In the genomic region with DNA sequence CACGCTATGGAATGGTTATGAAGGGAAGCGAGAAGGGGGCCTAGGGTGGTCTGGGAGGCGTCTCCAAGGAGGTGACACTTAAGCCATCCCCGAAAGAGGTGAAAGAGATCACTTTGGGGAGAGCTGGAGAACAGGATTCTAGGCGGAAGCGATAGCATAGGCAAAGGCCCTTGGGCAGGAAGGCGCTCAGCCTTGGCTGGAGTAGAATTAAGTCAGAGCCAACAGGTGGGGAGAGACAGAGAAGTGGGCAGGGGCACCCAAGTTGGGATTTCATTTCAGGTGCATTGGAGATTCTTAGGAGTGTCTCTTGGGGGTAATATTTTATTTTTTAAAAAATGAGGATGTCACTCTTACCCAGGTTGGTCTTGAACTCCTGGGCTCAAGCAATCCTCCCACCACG, we compare ENCODE assay signal across 7 cellular contexts. TPM values are rescaled to one million over a fixed set of nuclear protein-coding genes. Genes with fewer than 3 reads are reported as not detected.
A peak's percentile ranks its signal among the peaks of the same experiment; 100 is the strongest.
DNase-seq lines count a peak whose midpoint lies in the region; ATAC-seq and TF ChIP-seq lines count a peak whose summit lies in the region.
"Had no signal": no experiment of that assay in that cellular context is flagged by ENCODE, and none has a peak within 500 bp of the region (broad histone marks: within the 10 kb centered on the region; RNA-seq: fewer than 3 reads in every experiment).

No MANE protein-coding gene starts in this region.

- TF ChIP-seq CTCF in RWPE1 (conservative IDR thresholded peaks at IDR 0.05; ENCODE audit: low read depth) (no peak), mesothelial cell of epicardium (IDR thresholded peaks at IDR 0.05; ENCODE audit: unreplicated experiment) (no peak)

- H3K4me1 Mint-ChIP-seq in CD4-positive, CD25-positive, alpha-beta regulatory T cell = peaks cover 0 to 33% (median 14%) of the 10 kb centered on the region in 4 donors
- peaks cover 15% of the 10 kb centered on the region for H3K4me1 Mint-ChIP-seq in mesothelial cell of epicardium

- H3K27ac ChIP-seq in CD4-positive, CD25-positive, alpha-beta regulatory T cell (ENCODE audit: insufficient read depth, low read length, poor library complexity, severe bottlenecking) = no peak overlapping the region
- H3K27ac ChIP-seq in RWPE1 = peak overlapping the region; percentile 97

- no peak for DNase-seq in CD4-positive, CD25-positive, alpha-beta regulatory T cell
- no peak for DNase-seq in RWPE1 (ENCODE audit: low spot score)
- DNase-seq in mesothelial cell of epicardium (ENCODE audit: low spot score in 2 of 2, unreplicated experiment in 2 of 2) = no peak
- DNase-seq in GDM1 (lab: John Stamatoyannopoulos, UW) = no peak
- DNase-seq in activated CD4-positive, alpha-beta T cell treated with anti-CD3 and anti-CD28 coated beads for 4 hours = no peak

- H3K4me3 Mint-ChIP-seq in CD4-positive, CD25-positive, alpha-beta regulatory T cell = peak overlapping the region in 1 of 4 donors; percentile 32
- H3K4me3 Mint-ChIP-seq in mesothelial cell of epicardium = peak overlapping the region; percentile 72

- POLR2A ChIA-PET in RWPE1 (lab: Yijun Ruan, JAX; ENCODE audit: low non-redundant PET) = no interaction called here

- H3K36me3 Mint-ChIP-seq in CD4-positive, CD25-positive, alpha-beta regulatory T cell = peaks cover 7% of the 10 kb centered on the region
- peaks cover 18% of the 10 kb centered on the region for H3K36me3 Mint-ChIP-seq in mesothelial cell of epicardium

- H3K36me3 ChIP-seq in CD4-positive, CD25-positive, alpha-beta regulatory T cell (ENCODE audit: control insufficient read depth, insufficient read depth, low read length) = peaks cover 26% of the 10 kb centered on the region

- H3K27me3 Mint-ChIP-seq in CD4-positive, CD25-positive, alpha-beta regulatory T cell = no peaks in the 10 kb centered on the region
- H3K27me3 Mint-ChIP-seq in mesothelial cell of epicardium (ENCODE audit: low read depth) = peaks cover 2% of the 10 kb centered on the region

- CTCF ChIA-PET in RWPE1 (lab: Yijun Ruan, JAX) = interaction anchor here (0.5 to 1.2 kb wide), 4 partner anchors 9 to 142 kb away, joined by 3 to 8 read pairs (median 4); no protein-coding TSS in a partner anchor

- no peaks in the 10 kb centered on the region for H3K9me3 Mint-ChIP-seq in CD4-positive, CD25-positive, alpha-beta regulatory T cell
- no peaks in the 10 kb centered on the region for H3K9me3 Mint-ChIP-seq in mesothelial cell of epicardium

- H3K4me1 ChIP-seq in CD4-positive, CD25-positive, alpha-beta regulatory T cell (ENCODE audit: control insufficient read depth, insufficient read depth, low read length, poor library complexity, severe bottlenecking) = peaks cover 22% of the 10 kb centered on the region

- peak overlapping the region in 1 of 3 donors; percentile 42 for H3K27ac Mint-ChIP-seq in CD4-positive, CD25-positive, alpha-beta regulatory T cell
- H3K27ac Mint-ChIP-seq in mesothelial cell of epicardium = peak overlapping the region; percentile 96

- H3K27me3 ChIP-seq in CD4-positive, CD25-positive, alpha-beta regulatory T cell (ENCODE audit: control insufficient read depth, insufficient read depth, low read length) = no peaks in the 10 kb centered on the region

- no peak for ATAC-seq in CD4-positive, CD25-positive, alpha-beta regulatory T cell (ENCODE audit: low read depth in 2 of 2)
- ATAC-seq in GM19035 (IDR thresholded peaks at IDR 0.05; ENCODE audit: unreplicated experiment) = no peak

- H3K9me3 ChIP-seq in CD4-positive, CD25-positive, alpha-beta regulatory T cell (ENCODE audit: control insufficient read depth in 2 of 2, low read length in 2 of 2) = no peaks in the 10 kb centered on the region

- H3K4me3 ChIP-seq in CD4-positive, CD25-positive, alpha-beta regulatory T cell (ENCODE audit: low read depth, low read length) = peak overlapping the region; percentile 44

RNA-seq across cellular contexts. Expression of a gene that starts 9.6 kb away (rescaled TPM):
- 271 TPM for total RNA-seq in CD4-positive, CD25-positive, alpha-beta regulatory T cell
- polyA plus RNA-seq in CD4-positive, CD25-positive, alpha-beta regulatory T cell = 1,000 to 10,000 TPM; 1,054 to 1,255 (median 1,105) TPM
- 440 to 462 TPM (median 461 TPM) in 3 replicates for total RNA-seq in mesothelial cell of epicardium

RNA-seq across cellular contexts. Expression of a gene that starts 10.3 kb away (rescaled TPM):
- total RNA-seq in CD4-positive, CD25-positive, alpha-beta regulatory T cell = 10.0 TPM
- 1 to 10 TPM in 1 of 4 donors, under 1 TPM in 3; 0.37 to 1.1 (median 0.52) TPM for polyA plus RNA-seq in CD4-positive, CD25-positive, alpha-beta regulatory T cell
- 8.0 to 10.6 TPM (median 9.1 TPM) in 3 replicates for total RNA-seq in mesothelial cell of epicardium

RNA-seq across cellular contexts. Expression of a gene that starts 14.1 kb away (rescaled TPM):
- total RNA-seq in CD4-positive, CD25-positive, alpha-beta regulatory T cell = 9.3 TPM
- polyA plus RNA-seq in CD4-positive, CD25-positive, alpha-beta regulatory T cell = under 1 TPM in 3 of 4 donors, not detected in 1; 0.15 to 0.19 (median 0.17) TPM
- total RNA-seq in mesothelial cell of epicardium = 3.6 to 5.1 TPM (median 4.1 TPM) in 3 replicates
- total RNA-seq: occipital lobe had no signal

RNA-seq across cellular contexts. Expression of a gene that starts 42.9 kb away (rescaled TPM):
- 90.0 TPM for total RNA-seq in CD4-positive, CD25-positive, alpha-beta regulatory T cell
- polyA plus RNA-seq in CD4-positive, CD25-positive, alpha-beta regulatory T cell = 10 to 100 TPM; 15.1 to 23.8 (median 18.3) TPM
- total RNA-seq in mesothelial cell of epicardium = 33.8 to 36.9 TPM (median 34.2 TPM) in 3 replicates

RNA-seq across cellular contexts. Expression of a gene that starts 48.6 kb away (rescaled TPM):
- total RNA-seq in CD4-positive, CD25-positive, alpha-beta regulatory T cell = 26.5 TPM
- polyA plus RNA-seq in CD4-positive, CD25-positive, alpha-beta regulatory T cell = 10 to 100 TPM in 3 of 4 donors, 1 to 10 TPM in 1; 8.0 to 12.0 (median 10.5) TPM
- 30.6 to 37.3 TPM (median 36.6 TPM) in 3 replicates for total RNA-seq in mesothelial cell of epicardium
